Comparison of ENCODE assay signal across 21 cellular contexts in genomic region chr1:109386054-109386717, GRCh38. TPM values are rescaled to one million over a fixed set of nuclear protein-coding genes. Genes with fewer than 3 reads are reported as not detected.
DNase-seq lines count a peak whose midpoint lies in the region; ATAC-seq and TF ChIP-seq lines count a peak whose summit lies in the region.
"Had no signal": no experiment of that assay in that cellular context is flagged by ENCODE, and none has a peak within 500 bp of the region (broad histone marks: within the 10 kb centered on the region; RNA-seq: fewer than 3 reads in every experiment).

No MANE protein-coding gene starts in this region.

- TF ChIP-seq CTCF in DND-41 (IDR thresholded peaks at IDR 0.05; ENCODE audit: borderline replicate concordance, extremely low read depth, low read length, poor library complexity, severe bottlenecking) (no peak), esophagus squamous epithelium (IDR thresholded peaks at IDR 0.05) (no peak), A673 (conservative IDR thresholded peaks at IDR 0.05; ENCODE audit: low read depth, low read length) (no peak)

- no peak overlapping the region for H3K4me3 ChIP-seq in DND-41 (ENCODE audit: low read depth in 1 of 2, low read length in 2 of 2)
- H3K4me3 ChIP-seq in esophagus squamous epithelium: no peak overlapping the region
- H3K4me3 ChIP-seq in A673 (ENCODE audit: low read depth, low read length, poor library complexity, severe bottlenecking): no peak overlapping the region

- TF ChIP-seq POLR2A in esophagus squamous epithelium (IDR thresholded peaks at IDR 0.05): no peak

- DNase-seq in DND-41 (no peak), NCI-H69 (lab: John Stamatoyannopoulos, UW) (peak; percentile 37), esophagus squamous epithelium (lab: John Stamatoyannopoulos, UW) (no peak), DMS114 treated with DMSO at 0.1 percent for 48 hours (lab: John Stamatoyannopoulos, UW; ENCODE audit: unreplicated experiment) (no peak), A673 (ENCODE audit: low spot score) (no peak)
- no peak for DNase-seq in stimulated activated effector memory CD8-positive, alpha-beta T cell treated with anti-CD3 and anti-CD28 coated beads, Interleukin-12 subunit alpha, Interleukin-12 subunit beta, amount 100 ng/mL, for 72 hours (ENCODE audit: low spot score in 2 of 2)
- no peak for DNase-seq in activated naive CD8-positive, alpha-beta T cell treated with anti-CD3 and anti-CD28 coated beads, Interleukin-2, amount 50 U/mL, for 24 hours
- DNase-seq in activated effector memory CD4-positive, alpha-beta T cell treated with anti-CD3 and anti-CD28 coated beads, Interleukin-2, amount 50 U/mL, for 16 hours: no peak
- DNase-seq: activated CD8-positive, alpha-beta T cell treated with anti-CD3 and anti-CD28 coated beads, Interleukin-2, amount 10 ng/mL, durations not matched to agents 7 days and 5 days; central memory CD4-positive, alpha-beta T cell; effector memory CD4-positive, alpha-beta T cell; GF-D8; HFFc6; immature natural killer cell; natural killer cell; NCI-H1105 treated with DMSO at 0.1 percent for 48 hours; NCI-H524; SIG-M5; stimulated activated naive CD4-positive, alpha-beta T cell; WERI-Rb-1 had no signal

- 85 to 93% methylated on average over 2 of the region's 2 CpGs for WGBS in esophagus squamous epithelium, 2 donors

- H3K27ac ChIP-seq in DND-41 (ENCODE audit: low read length) (no peak overlapping the region), esophagus squamous epithelium (peak overlapping the region in 3 of 4 donors; percentile 49 to 93 (median 67)), A673 (ENCODE audit: low read depth, low read length, poor library complexity, severe bottlenecking) (no peak overlapping the region)
- H3K27ac ChIP-seq: WERI-Rb-1 had no signal

- no peaks in the 10 kb centered on the region for H3K4me1 ChIP-seq in DND-41 (ENCODE audit: insufficient read depth, low read length)
- peaks cover 10 to 72% (median 35%) of the 10 kb centered on the region in 3 donors for H3K4me1 ChIP-seq in esophagus squamous epithelium
- peaks cover 6% of the 10 kb centered on the region for H3K4me1 ChIP-seq in A673 (ENCODE audit: insufficient read depth, low read length, poor library complexity, severe bottlenecking)

- peaks cover 86% of the 10 kb centered on the region for H3K79me2 ChIP-seq in DND-41 (ENCODE audit: insufficient read depth, low read length)

- H3K36me3 Mint-ChIP-seq in stimulated activated effector memory CD8-positive, alpha-beta T cell treated with anti-CD3 and anti-CD28 coated beads, Interleukin-12 subunit alpha, Interleukin-12 subunit beta, amount 100 ng/mL, for 72 hours: no peaks in the 10 kb centered on the region
- no peaks in the 10 kb centered on the region for H3K36me3 Mint-ChIP-seq in activated naive CD8-positive, alpha-beta T cell treated with anti-CD3 and anti-CD28 coated beads, Interleukin-2, amount 50 U/mL, for 24 hours (ENCODE audit: low read depth)
- H3K36me3 Mint-ChIP-seq: immature natural killer cell, natural killer cell had no signal

- peaks cover 22% of the 10 kb centered on the region for H4K20me1 ChIP-seq in DND-41 (ENCODE audit: insufficient read depth, low read length)

- CTCF ChIA-PET in A673 (lab: Charles Lee): no interaction called here

- H3K9me3 Mint-ChIP-seq in stimulated activated effector memory CD8-positive, alpha-beta T cell treated with anti-CD3 and anti-CD28 coated beads, Interleukin-12 subunit alpha, Interleukin-12 subunit beta, amount 100 ng/mL, for 72 hours: no peaks in the 10 kb centered on the region
- H3K9me3 Mint-ChIP-seq in activated naive CD8-positive, alpha-beta T cell treated with anti-CD3 and anti-CD28 coated beads, Interleukin-2, amount 50 U/mL, for 24 hours: no peaks in the 10 kb centered on the region
- H3K9me3 Mint-ChIP-seq: immature natural killer cell; natural killer cell; T-helper 1 cell treated with Interleukin-12 subunit alpha and Interleukin-12 subunit beta and Interleukin-4 antibody, amounts not matched to agents 30 μg/mL and 1 μg/mL, for 36 hours had no signal

- peaks cover 6% of the 10 kb centered on the region for H3K4me1 Mint-ChIP-seq in stimulated activated effector memory CD8-positive, alpha-beta T cell treated with anti-CD3 and anti-CD28 coated beads, Interleukin-12 subunit alpha, Interleukin-12 subunit beta, amount 100 ng/mL, for 72 hours
- H3K4me1 Mint-ChIP-seq in activated naive CD8-positive, alpha-beta T cell treated with anti-CD3 and anti-CD28 coated beads, Interleukin-2, amount 50 U/mL, for 24 hours: peaks cover 7% of the 10 kb centered on the region
- H3K4me1 Mint-ChIP-seq: immature natural killer cell, natural killer cell had no signal

- H3K36me3 ChIP-seq in DND-41 (ENCODE audit: insufficient read depth, low read length) (no peaks in the 10 kb centered on the region; the same call in 1 of the 2 replicates), esophagus squamous epithelium (no peaks in the 10 kb centered on the region), A673 (ENCODE audit: insufficient read depth, low read length, poor library complexity, severe bottlenecking) (no peaks in the 10 kb centered on the region)
- H3K36me3 ChIP-seq: WERI-Rb-1 had no signal

- no peak overlapping the region for H3K4me3 Mint-ChIP-seq in stimulated activated effector memory CD8-positive, alpha-beta T cell treated with anti-CD3 and anti-CD28 coated beads, Interleukin-12 subunit alpha, Interleukin-12 subunit beta, amount 100 ng/mL, for 72 hours
- H3K4me3 Mint-ChIP-seq in activated naive CD8-positive, alpha-beta T cell treated with anti-CD3 and anti-CD28 coated beads, Interleukin-2, amount 50 U/mL, for 24 hours: no peak overlapping the region
- H3K4me3 Mint-ChIP-seq: activated CD8-positive, alpha-beta T cell treated with anti-CD3 and anti-CD28 coated beads, Interleukin-2, amount 10 ng/mL, durations not matched to agents 7 days and 5 days; HFFc6; immature natural killer cell; natural killer cell; T-helper 1 cell treated with Interleukin-12 subunit alpha and Interleukin-12 subunit beta and Interleukin-4 antibody, amounts not matched to agents 30 μg/mL and 1 μg/mL, for 36 hours had no signal

- no peak overlapping the region for H3K9ac ChIP-seq in DND-41 (ENCODE audit: low read depth, low read length)

- POLR2A ChIA-PET in A673 (lab: Charles Lee; ENCODE audit: low non-redundant PET): no interaction called here

- H3K27me3 Mint-ChIP-seq in activated naive CD8-positive, alpha-beta T cell treated with anti-CD3 and anti-CD28 coated beads, Interleukin-2, amount 50 U/mL, for 24 hours: peaks cover 11% of the 10 kb centered on the region

- intact Hi-C loops in esophagus squamous epithelium (cut with DNase I) (no loop called here), A673 (cut with micrococcal nuclease; ENCODE audit: unreplicated experiment) (no loop called here)

- no peak overlapping the region for H3K4me2 ChIP-seq in DND-41 (ENCODE audit: insufficient read depth, low read length)

- ATAC-seq in DND-41 (ENCODE audit: insufficient read depth, low read depth): peak; percentile 58; the same call in 2 of the 3 replicates
- peak; percentile 79 for ATAC-seq in stimulated activated effector memory CD8-positive, alpha-beta T cell treated with anti-CD3 and anti-CD28 coated beads, Interleukin-12 subunit alpha, Interleukin-12 subunit beta, amount 100 ng/mL, for 72 hours
- ATAC-seq in activated naive CD8-positive, alpha-beta T cell treated with anti-CD3 and anti-CD28 coated beads, Interleukin-2, amount 50 U/mL, for 24 hours: no peak
- ATAC-seq: activated CD8-positive, alpha-beta T cell treated with anti-CD3 and anti-CD28 coated beads, Interleukin-2, amount 10 ng/mL, durations not matched to agents 7 days and 5 days; natural killer cell had no signal

- no peaks in the 10 kb centered on the region for H3K27me3 ChIP-seq in DND-41 (ENCODE audit: insufficient read depth, low read length, poor library complexity)
- no peaks in the 10 kb centered on the region for H3K27me3 ChIP-seq in esophagus squamous epithelium
- H3K27me3 ChIP-seq in A673 (replicated peaks; ENCODE audit: insufficient read depth, low read depth, low read length, poor library complexity): no peaks in the 10 kb centered on the region

- BruUV-seq in A673 (replicated peaks; lab: Mats Ljungman, UMichigan): no TSS peak

- H3K9me3 ChIP-seq in DND-41 (ENCODE audit: insufficient read depth, low read length, severe bottlenecking) (no peaks in the 10 kb centered on the region), esophagus squamous epithelium (no peaks in the 10 kb centered on the region), A673 (ENCODE audit: low read depth, low read length, poor library complexity, severe bottlenecking) (peaks cover 4% of the 10 kb centered on the region)

- no peak overlapping the region for H2AFZ ChIP-seq in DND-41 (ENCODE audit: low read depth, low read length)

- no peak overlapping the region for H3K27ac Mint-ChIP-seq in stimulated activated effector memory CD8-positive, alpha-beta T cell treated with anti-CD3 and anti-CD28 coated beads, Interleukin-12 subunit alpha, Interleukin-12 subunit beta, amount 100 ng/mL, for 72 hours
- no peak overlapping the region for H3K27ac Mint-ChIP-seq in activated naive CD8-positive, alpha-beta T cell treated with anti-CD3 and anti-CD28 coated beads, Interleukin-2, amount 50 U/mL, for 24 hours
- H3K27ac Mint-ChIP-seq: activated CD8-positive, alpha-beta T cell treated with anti-CD3 and anti-CD28 coated beads, Interleukin-2, amount 10 ng/mL, durations not matched to agents 7 days and 5 days; HFFc6; immature natural killer cell; natural killer cell; T-helper 1 cell treated with Interleukin-12 subunit alpha and Interleukin-12 subunit beta and Interleukin-4 antibody, amounts not matched to agents 30 μg/mL and 1 μg/mL, for 36 hours had no signal

RNA-seq across cellular contexts. Expression of gene SORT1, which starts 11.5 kb away (rescaled TPM):
- total RNA-seq in esophagus squamous epithelium (10 to 100 TPM; 37.0 to 69.6 (median 44.7) TPM), A673 (2021) (52.4 and 56.5 TPM in 2 replicates)

RNA-seq across cellular contexts. Expression of gene PSMA5, which starts 40.1 kb away (rescaled TPM):
- total RNA-seq in esophagus squamous epithelium (10 to 100 TPM; 31.5 to 57.7 (median 46.8) TPM), A673 (2021) (189 and 201 TPM in 2 replicates)

Comparison
In these comparisons a context has a peak if more than half of its experiments do, and no peak if none do; other contexts are left out.
1. H3K27ac ChIP-seq: peak in esophagus squamous epithelium (3 of 4); none in DND-41 (single experiment) and A673 (single experiment).